Comparison of ENCODE assay signal across 9 cellular contexts in genomic region chr6:16683524-16684194, GRCh38.
A peak's percentile ranks its signal among the peaks of the same experiment; 100 is the strongest.
DNase-seq lines count a peak whose midpoint lies in the region; ATAC-seq and TF ChIP-seq lines count a peak whose summit lies in the region.
"Had no signal": no experiment of that assay in that cellular context is flagged by ENCODE, and none has a peak within 500 bp of the region (broad histone marks: within the 10 kb centered on the region; RNA-seq: fewer than 3 reads in every experiment).

No MANE protein-coding gene starts in this region.

- H3K4me3 ChIP-seq in effector memory CD4-positive, alpha-beta T cell (ENCODE audit: insufficient read depth, low read depth, low read length, poor library complexity, severe bottlenecking), result no peak overlapping the region

- peak; percentile 64 for ATAC-seq in omental fat pad (ENCODE audit: low FRiP score)
- no peak for ATAC-seq in GM18861 (IDR thresholded peaks at IDR 0.05; ENCODE audit: unreplicated experiment)

- peak; percentile 85 for DNase-seq in EH (ENCODE audit: low read depth)
- DNase-seq in NOMO-1 treated with dmso at 0.1 percent for 144 hours (lab: John Stamatoyannopoulos, UW; ENCODE audit: unreplicated experiment), result peak; percentile 20
- peak in 1 of 3 donors; percentile 6 for DNase-seq in effector memory CD4-positive, alpha-beta T cell
- no peak for DNase-seq in omental fat pad (ENCODE audit: low spot score)
- no peak for DNase-seq in Ammon's horn (ENCODE audit: low spot score)
- DNase-seq in NCI-H1048 (lab: John Stamatoyannopoulos, UW), result no peak
- DNase-seq in stimulated activated naive CD4-positive, alpha-beta T cell treated with Interleukin-2 at 50 U/mL for 16 hours (lab: John Stamatoyannopoulos, UW), result no peak
- DNase-seq: GOT3 had no signal

- no peaks in the 10 kb centered on the region for H3K27me3 ChIP-seq in effector memory CD4-positive, alpha-beta T cell (replicated peaks; ENCODE audit: control insufficient read depth, insufficient read depth, low read length, poor library complexity, severe bottlenecking)

- peak overlapping the region; percentile 1 for H3K27ac ChIP-seq in effector memory CD4-positive, alpha-beta T cell (ENCODE audit: insufficient read depth, low read length, poor library complexity, severe bottlenecking)

- H3K36me3 ChIP-seq in effector memory CD4-positive, alpha-beta T cell (ENCODE audit: control insufficient read depth, insufficient read depth, low read length), result no peaks in the 10 kb centered on the region

- no peak for TF ChIP-seq CTCF in omental fat pad (IDR thresholded peaks at IDR 0.05)

- H3K9me3 ChIP-seq in effector memory CD4-positive, alpha-beta T cell (ENCODE audit: control insufficient read depth, low read length), result no peaks in the 10 kb centered on the region

- peaks cover 25% of the 10 kb centered on the region for H3K4me1 ChIP-seq in effector memory CD4-positive, alpha-beta T cell (ENCODE audit: control insufficient read depth, insufficient read depth, low read length, poor library complexity, severe bottlenecking)

Comparison
In these comparisons a context has a peak if more than half of its experiments do, and no peak if none do; other contexts are left out.
1. DNase-seq: peak in EH (single experiment) and NOMO-1 treated with dmso at 0.1 percent for 144 hours (single experiment); none in omental fat pad (single experiment), Ammon's horn (single experiment), NCI-H1048 (single experiment) and stimulated activated naive CD4-positive, alpha-beta T cell treated with Interleukin-2 at 50 U/mL for 16 hours (single experiment).